ENCODE assay signal across 2 cellular contexts in genomic region chr5:139414601-139415121, GRCh38.
A peak's percentile ranks its signal among the peaks of the same experiment; 100 is the strongest.
TF ChIP-seq lines count a peak whose summit lies in the region.

No MANE protein-coding gene starts in this region.

TF ChIP-seq in liver, 16 proteins besides CTCF, POLR2A, EP300 and RAD21:
- peak in 1 of 2 donors; percentile 36 for TF ChIP-seq RXRA (IDR thresholded peaks at IDR 0.05)
- TF ChIP-seq, protein P1, sequence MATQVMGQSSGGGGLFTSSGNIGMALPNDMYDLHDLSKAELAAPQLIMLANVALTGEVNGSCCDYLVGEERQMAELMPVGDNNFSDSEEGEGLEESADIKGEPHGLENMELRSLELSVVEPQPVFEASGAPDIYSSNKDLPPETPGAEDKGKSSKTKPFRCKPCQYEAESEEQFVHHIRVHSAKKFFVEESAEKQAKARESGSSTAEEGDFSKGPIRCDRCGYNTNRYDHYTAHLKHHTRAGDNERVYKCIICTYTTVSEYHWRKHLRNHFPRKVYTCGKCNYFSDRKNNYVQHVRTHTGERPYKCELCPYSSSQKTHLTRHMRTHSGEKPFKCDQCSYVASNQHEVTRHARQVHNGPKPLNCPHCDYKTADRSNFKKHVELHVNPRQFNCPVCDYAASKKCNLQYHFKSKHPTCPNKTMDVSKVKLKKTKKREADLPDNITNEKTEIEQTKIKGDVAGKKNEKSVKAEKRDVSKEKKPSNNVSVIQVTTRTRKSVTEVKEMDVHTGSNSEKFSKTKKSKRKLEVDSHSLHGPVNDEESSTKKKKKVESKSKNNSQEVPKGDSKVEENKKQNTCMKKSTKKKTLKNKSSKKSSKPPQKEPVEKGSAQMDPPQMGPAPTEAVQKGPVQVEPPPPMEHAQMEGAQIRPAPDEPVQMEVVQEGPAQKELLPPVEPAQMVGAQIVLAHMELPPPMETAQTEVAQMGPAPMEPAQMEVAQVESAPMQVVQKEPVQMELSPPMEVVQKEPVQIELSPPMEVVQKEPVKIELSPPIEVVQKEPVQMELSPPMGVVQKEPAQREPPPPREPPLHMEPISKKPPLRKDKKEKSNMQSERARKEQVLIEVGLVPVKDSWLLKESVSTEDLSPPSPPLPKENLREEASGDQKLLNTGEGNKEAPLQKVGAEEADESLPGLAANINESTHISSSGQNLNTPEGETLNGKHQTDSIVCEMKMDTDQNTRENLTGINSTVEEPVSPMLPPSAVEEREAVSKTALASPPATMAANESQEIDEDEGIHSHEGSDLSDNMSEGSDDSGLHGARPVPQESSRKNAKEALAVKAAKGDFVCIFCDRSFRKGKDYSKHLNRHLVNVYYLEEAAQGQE (IDR thresholded peaks at IDR 0.05) = no peak
- peak; percentile 78 for TF ChIP-seq NR2F2 (IDR thresholded peaks at IDR 0.05)

TF ChIP-seq in HepG2, 621 proteins besides CTCF, POLR2A, EP300 and RAD21:
- no peak for TF ChIP-seq NR2F2 (IDR thresholded peaks at IDR 0.05; ENCODE audit: borderline replicate concordance, low read depth)
- no peak for TF ChIP-seq TRIM24 (CRISPR knock-in tag; IDR thresholded peaks at IDR 0.05)
- TF ChIP-seq ZNF782 (CRISPR knock-in tag; IDR thresholded peaks at IDR 0.05; ENCODE audit: borderline replicate concordance) = no peak
- no peak for TF ChIP-seq RFX3 (CRISPR knock-in tag; IDR thresholded peaks at IDR 0.05)
- TF ChIP-seq, protein P2, sequence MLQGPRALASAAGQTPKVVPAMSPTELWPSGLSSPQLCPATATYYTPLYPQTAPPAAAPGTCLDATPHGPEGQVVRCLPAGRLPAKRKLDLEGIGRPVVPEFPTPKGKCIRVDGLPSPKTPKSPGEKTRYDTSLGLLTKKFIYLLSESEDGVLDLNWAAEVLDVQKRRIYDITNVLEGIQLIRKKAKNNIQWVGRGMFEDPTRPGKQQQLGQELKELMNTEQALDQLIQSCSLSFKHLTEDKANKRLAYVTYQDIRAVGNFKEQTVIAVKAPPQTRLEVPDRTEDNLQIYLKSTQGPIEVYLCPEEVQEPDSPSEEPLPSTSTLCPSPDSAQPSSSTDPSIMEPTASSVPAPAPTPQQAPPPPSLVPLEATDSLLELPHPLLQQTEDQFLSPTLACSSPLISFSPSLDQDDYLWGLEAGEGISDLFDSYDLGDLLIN (CRISPR knock-in tag; IDR thresholded peaks at IDR 0.05; ENCODE audit: borderline replicate concordance) = no peak
- no peak for TF ChIP-seq FOXA3 (CRISPR knock-in tag; IDR thresholded peaks at IDR 0.05)
- TF ChIP-seq GATAD2A (CRISPR knock-in tag; IDR thresholded peaks at IDR 0.05) = no peak
- TF ChIP-seq ZNF33A (CRISPR knock-in tag; IDR thresholded peaks at IDR 0.05; ENCODE audit: borderline replicate concordance) = no peak
- TF ChIP-seq KLF9 (CRISPR knock-in tag; IDR thresholded peaks at IDR 0.05; ENCODE audit: low read depth) = no peak
- TF ChIP-seq ZFP91 (CRISPR knock-in tag; IDR thresholded peaks at IDR 0.05; ENCODE audit: borderline replicate concordance) = no peak
- TF ChIP-seq DZIP1 (CRISPR knock-in tag; IDR thresholded peaks at IDR 0.05) = no peak
